16 cellular contexts compared by ENCODE assay signal in the genomic region with DNA sequence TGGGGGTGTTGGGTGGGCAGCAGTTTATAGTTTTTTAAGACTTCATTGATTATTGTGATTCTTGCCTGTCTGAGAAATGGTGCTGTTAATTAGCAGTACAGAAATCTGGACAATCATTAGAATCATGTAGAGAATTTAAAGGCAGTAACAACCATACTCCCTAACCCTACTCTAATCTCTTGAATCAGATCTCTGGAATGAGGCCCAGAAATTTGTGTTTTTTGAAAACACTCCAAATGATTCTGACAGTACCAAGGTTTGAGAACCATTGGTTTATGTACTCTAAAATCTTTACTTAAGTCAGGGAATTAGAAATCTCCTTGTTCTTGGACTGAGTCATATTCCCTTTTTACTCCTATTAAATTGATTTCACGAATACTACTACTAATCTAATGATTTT. TPM values are rescaled to one million over a fixed set of nuclear protein-coding genes. Genes with fewer than 3 reads are reported as not detected.
A peak's percentile ranks its signal among the peaks of the same experiment; 100 is the strongest.
DNase-seq lines count a peak whose midpoint lies in the region; ATAC-seq and TF ChIP-seq lines count a peak whose summit lies in the region.
"Had no signal": no experiment of that assay in that cellular context is flagged by ENCODE, and none has a peak within 500 bp of the region (broad histone marks: within the 10 kb centered on the region; RNA-seq: fewer than 3 reads in every experiment).

No MANE protein-coding gene starts in this region.

- ATAC-seq in HG03097 (IDR thresholded peaks at IDR 0.05; ENCODE audit: low FRiP score, unreplicated experiment) = no peak
- ATAC-seq in HG03565 (IDR thresholded peaks at IDR 0.05; ENCODE audit: unreplicated experiment) = no peak
- ATAC-seq: K562 had no signal

- DNase-seq in DMS 273 (lab: John Stamatoyannopoulos, UW; ENCODE audit: unreplicated experiment) (peak; percentile 39), DMS 273 treated with DMSO at 0.1 percent for 48 hours (lab: John Stamatoyannopoulos, UW) (no peak), RPMI7951 (ENCODE audit: low read depth) (peak; percentile 59), fibroblast of mammary gland (ENCODE audit: low read depth) (peak; percentile 78), retinal pigment epithelial cell (ENCODE audit: low read depth) (peak; percentile 85), NOMO-1 (lab: John Stamatoyannopoulos, UW; ENCODE audit: unreplicated experiment in 2 of 2) (no peak)
- DNase-seq: 8988T; foreskin melanocyte; NCI-H2171; nucleus accumbens; stimulated activated CD4-positive, alpha-beta T cell treated with anti-CD3 and anti-CD28 coated beads, Interleukin-4, amount 100 ng/mL, for 24 hours; stomach had no signal

- TF ChIP-seq CTCF in fibroblast of mammary gland (conservative IDR thresholded peaks at IDR 0.05; ENCODE audit: control insufficient read depth, insufficient read depth, low read depth, low read length) = no peak
- TF ChIP-seq CTCF in retinal pigment epithelial cell (conservative IDR thresholded peaks at IDR 0.05; ENCODE audit: low read depth, low read length) = no peak

- no peak overlapping the region for H3K4me3 ChIP-seq in fibroblast of mammary gland (ENCODE audit: control insufficient read depth, low read depth, low read length)
- H3K4me3 ChIP-seq in retinal pigment epithelial cell (ENCODE audit: low read length) = no peak overlapping the region
- H3K4me3 ChIP-seq: cardiac muscle cell, K562, stomach had no signal

RNA-seq across cellular contexts. Expression of a gene that starts 24.0 kb away (rescaled TPM):
- total RNA-seq in RPMI7951 (2014; rRNA removed; shearing (Covaris generic)) = 7.7 and 8.9 TPM in 2 replicates

Comparison
In these comparisons a context has a peak if more than half of its experiments do, and no peak if none do; other contexts are left out.
1. DNase-seq: peak in DMS 273 (single experiment), RPMI7951 (single experiment), fibroblast of mammary gland (single experiment) and retinal pigment epithelial cell (single experiment); none in DMS 273 treated with DMSO at 0.1 percent for 48 hours (single experiment) and NOMO-1 (0 of 2).